29 cellular contexts compared by ENCODE assay signal in genomic region chr3:62277470-62277869, GRCh38.
"Had no signal": no experiment of that assay in that cellular context is flagged by ENCODE, and none has a peak within 500 bp of the region (broad histone marks: within the 10 kb centered on the region; RNA-seq: fewer than 3 reads in every experiment).

No MANE protein-coding gene starts in this region.

- H3K4me3 Mint-ChIP-seq: activated naive CD4-positive, alpha-beta T cell treated with anti-CD3 and anti-CD28 coated beads, Interleukin-2, amount 50 U/mL, for 24 hours; activated naive CD8-positive, alpha-beta T cell treated with anti-CD3 and anti-CD28 coated beads, Interleukin-2, amount 50 U/mL, for 24 hours; activated T-cell treated with anti-CD3 and anti-CD28 coated beads, Interleukin-2, amount 50 U/mL, for 4 hours; activated T-helper 17 cell treated with anti-CD3 and anti-CD28 coated beads, Interleukin-2, amount 50 U/mL, for 72 hours; endodermal cell; mesothelial cell of epicardium; naive B cell; stimulated activated memory B cell treated with anti-CD40 and anti-IgM and Interleukin-4, amounts not matched to agents 10 μg/mL and 1 μg/mL and 100 μg/mL, for 72 hours had no signal

- H3K36me3 ChIP-seq: ovary had no signal

- H3K9me3 Mint-ChIP-seq: activated naive CD4-positive, alpha-beta T cell treated with anti-CD3 and anti-CD28 coated beads, Interleukin-2, amount 50 U/mL, for 24 hours; activated naive CD8-positive, alpha-beta T cell treated with anti-CD3 and anti-CD28 coated beads, Interleukin-2, amount 50 U/mL, for 24 hours; activated T-cell treated with anti-CD3 and anti-CD28 coated beads, Interleukin-2, amount 50 U/mL, for 4 hours; activated T-helper 17 cell treated with anti-CD3 and anti-CD28 coated beads, Interleukin-2, amount 50 U/mL, for 72 hours; endodermal cell; mesothelial cell of epicardium; naive B cell; stimulated activated memory B cell treated with anti-CD40 and anti-IgM and Interleukin-4, amounts not matched to agents 10 μg/mL and 1 μg/mL and 100 μg/mL, for 72 hours had no signal

- H3K4me1 Mint-ChIP-seq: activated naive CD4-positive, alpha-beta T cell treated with anti-CD3 and anti-CD28 coated beads, Interleukin-2, amount 50 U/mL, for 24 hours; activated naive CD8-positive, alpha-beta T cell treated with anti-CD3 and anti-CD28 coated beads, Interleukin-2, amount 50 U/mL, for 24 hours; activated T-helper 17 cell treated with anti-CD3 and anti-CD28 coated beads, Interleukin-2, amount 50 U/mL, for 72 hours; endodermal cell; mesothelial cell of epicardium; naive B cell; stimulated activated memory B cell treated with anti-CD40 and anti-IgM and Interleukin-4, amounts not matched to agents 10 μg/mL and 1 μg/mL and 100 μg/mL, for 72 hours had no signal

- H3K4me1 ChIP-seq: breast epithelium, esophagus muscularis mucosa, heart right ventricle, stomach, thyroid gland had no signal

- H3K36me3 Mint-ChIP-seq: activated naive CD4-positive, alpha-beta T cell treated with anti-CD3 and anti-CD28 coated beads, Interleukin-2, amount 50 U/mL, for 24 hours; naive B cell; stimulated activated memory B cell treated with anti-CD40 and anti-IgM and Interleukin-4, amounts not matched to agents 10 μg/mL and 1 μg/mL and 100 μg/mL, for 72 hours had no signal

- H3K27ac ChIP-seq: breast epithelium, esophagus muscularis mucosa, heart right ventricle, ovary, stomach, thyroid gland, upper lobe of left lung, VCaP had no signal

- H3K27me3 Mint-ChIP-seq: activated naive CD4-positive, alpha-beta T cell treated with anti-CD3 and anti-CD28 coated beads, Interleukin-2, amount 50 U/mL, for 24 hours; progenitor cell of endocrine pancreas; stimulated activated memory B cell treated with anti-CD40 and anti-IgM and Interleukin-4, amounts not matched to agents 10 μg/mL and 1 μg/mL and 100 μg/mL, for 72 hours had no signal

- H3K27ac Mint-ChIP-seq: activated naive CD4-positive, alpha-beta T cell treated with anti-CD3 and anti-CD28 coated beads, Interleukin-2, amount 50 U/mL, for 24 hours; activated naive CD8-positive, alpha-beta T cell treated with anti-CD3 and anti-CD28 coated beads, Interleukin-2, amount 50 U/mL, for 24 hours; activated T-helper 17 cell treated with anti-CD3 and anti-CD28 coated beads, Interleukin-2, amount 50 U/mL, for 72 hours; endodermal cell; mesothelial cell of epicardium; naive B cell; progenitor cell of endocrine pancreas; stimulated activated memory B cell treated with anti-CD40 and anti-IgM and Interleukin-4, amounts not matched to agents 10 μg/mL and 1 μg/mL and 100 μg/mL, for 72 hours had no signal

- H3K27me3 ChIP-seq: breast epithelium, esophagus muscularis mucosa, heart right ventricle, ovary, stomach, thyroid gland, upper lobe of left lung had no signal

- H3K9me3 ChIP-seq: breast epithelium, esophagus muscularis mucosa, heart right ventricle, ovary, stomach, thyroid gland, upper lobe of left lung had no signal

- H3K4me3 ChIP-seq: breast epithelium, esophagus muscularis mucosa, heart right ventricle, ovary, stomach, thyroid gland, upper lobe of left lung had no signal

- DNase-seq: activated CD4-positive, alpha-beta T cell treated with anti-CD3 and anti-CD28 coated beads for 4 hours; activated CD4-positive, alpha-beta T cell treated with anti-CD3 and anti-CD28 coated beads, Interleukin-2, amount 50 U/mL, for 48 hours; activated CD8-positive, alpha-beta memory T cell treated with anti-CD3 and anti-CD28 coated beads, Interleukin-2, amount 50 U/mL, for 48 hours; activated gamma-delta T cell treated with Interleukin-2 at 50 U/mL for 16 hours; activated naive CD8-positive, alpha-beta T cell treated with anti-CD3 and anti-CD28 coated beads, Interleukin-2, amount 50 U/mL, for 24 hours; activated T-cell treated with anti-CD3 and anti-CD28 coated beads, Interleukin-2, amount 50 U/mL, for 4 hours; amygdala; central memory CD4-positive, alpha-beta T cell; endodermal cell; foreskin melanocyte; heart right ventricle; naive B cell; ovary; retina; small intestine; stimulated activated CD4-positive, alpha-beta T cell treated with anti-CD3 and anti-CD28 coated beads, Interleukin-4, amount 100 ng/mL, for 24 hours; stimulated activated CD8-positive, alpha-beta memory T cell treated with anti-CD3 and anti-CD28 coated beads, Interleukin-4, amount 100 ng/mL, for 48 hours; stomach; thyroid gland; upper lobe of left lung had no signal

- ATAC-seq: activated naive CD8-positive, alpha-beta T cell treated with anti-CD3 and anti-CD28 coated beads, Interleukin-2, amount 50 U/mL, for 24 hours; activated T-cell treated with anti-CD3 and anti-CD28 coated beads, Interleukin-2, amount 50 U/mL, for 4 hours; activated T-helper 17 cell treated with anti-CD3 and anti-CD28 coated beads, Interleukin-2, amount 50 U/mL, for 72 hours; heart right ventricle; sciatic nerve; stimulated activated memory B cell treated with anti-CD40 and anti-IgM and Interleukin-4, amounts not matched to agents 10 μg/mL and 1 μg/mL and 100 μg/mL, for 72 hours had no signal
